20 cellular contexts compared by ENCODE assay signal in the genomic region with DNA sequence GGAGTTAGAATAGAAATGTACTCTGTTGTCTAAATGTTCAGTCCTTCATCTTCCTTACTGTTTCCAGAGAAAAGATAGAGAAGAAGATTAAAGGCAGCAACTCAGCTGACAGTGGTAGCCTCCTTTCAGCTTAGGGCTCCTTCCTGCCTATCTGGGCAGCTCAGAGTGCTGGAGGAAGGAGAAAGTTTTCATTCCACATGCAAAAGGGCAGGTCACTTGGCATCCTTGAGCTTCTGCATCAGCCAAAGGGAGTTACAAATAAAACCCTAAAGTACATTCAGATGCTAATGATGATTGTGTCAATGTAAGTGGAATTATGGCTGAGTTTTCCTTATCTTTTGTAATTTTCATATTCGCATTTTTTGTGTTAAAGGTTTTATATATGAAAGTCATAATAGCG.
"Had no signal": no experiment of that assay in that cellular context is flagged by ENCODE, and none has a peak within 500 bp of the region (broad histone marks: within the 10 kb centered on the region; RNA-seq: fewer than 3 reads in every experiment).

No MANE protein-coding gene starts in this region.

- H2AFZ ChIP-seq: neural progenitor cell had no signal

- H3K4me1 ChIP-seq: left lung, neural progenitor cell, transverse colon, uterus had no signal

- H3K4me2 ChIP-seq: neural progenitor cell had no signal

- H3K36me3 ChIP-seq: neural progenitor cell, uterus had no signal

- DNase-seq: activated CD4-positive, alpha-beta memory T cell treated with anti-CD3 and anti-CD28 coated beads, Interleukin-2, amount 10 ng/mL, durations not matched to agents 7 days and 5 days; activated CD4-positive, alpha-beta T cell treated with anti-CD3 and anti-CD28 coated beads, Interleukin-2, amount 10 ng/mL, durations not matched to agents 24 days and 14 days; activated effector memory CD4-positive, alpha-beta T cell treated with anti-CD3 and anti-CD28 coated beads, Interleukin-2, amount 50 U/mL, for 16 hours; activated naive CD4-positive, alpha-beta T cell treated with anti-CD3 and anti-CD28 coated beads, Interleukin-2, amount 10 ng/mL, durations not matched to agents 7 days and 5 days; activated T-cell treated with anti-CD3 and anti-CD28 coated beads, Interleukin-2, amount 50 U/mL, for 72 hours; dermis blood vessel endothelial cell; effector CD8-positive, alpha-beta T cell; foreskin keratinocyte; immature natural killer cell; kidney glomerular epithelial cell; left lung; naive thymus-derived CD4-positive, alpha-beta T cell; stimulated activated CD4-positive, alpha-beta T cell treated with anti-CD3 and anti-CD28 coated beads, Interleukin-2, amount 100 ng/mL, for 48 hours; stimulated activated CD8-positive, alpha-beta memory T cell treated with anti-CD3 and anti-CD28 coated beads, Interleukin-4, amount 100 ng/mL, for 48 hours; stimulated activated naive B cell treated with anti-CD40 and anti-IgM and Interleukin-4, amounts not matched to agents 10 μg/mL and 1 μg/mL and 100 μg/mL, for 72 hours; T1000; transverse colon; uterus had no signal

- H3K9me3 ChIP-seq: left lung, transverse colon, uterus had no signal

- H3K27ac ChIP-seq: foreskin keratinocyte, left lung, neural progenitor cell, transverse colon, uterus had no signal

- ATAC-seq: activated T-cell treated with anti-CD3 and anti-CD28 coated beads, Interleukin-2, amount 50 U/mL, for 72 hours; foreskin keratinocyte; left lung; naive thymus-derived CD4-positive, alpha-beta T cell; stimulated activated naive B cell treated with anti-CD40 and anti-IgM and Interleukin-4, amounts not matched to agents 10 μg/mL and 1 μg/mL and 100 μg/mL, for 72 hours had no signal

- H3K4me3 ChIP-seq: left lung, lung, neural progenitor cell, transverse colon, uterus had no signal

- H3K27me3 ChIP-seq: foreskin keratinocyte, left lung, neural progenitor cell, transverse colon, uterus had no signal

- H3K9ac ChIP-seq: neural progenitor cell had no signal
